Comparison of ENCODE assay signal across 13 cellular contexts in the genomic region with DNA sequence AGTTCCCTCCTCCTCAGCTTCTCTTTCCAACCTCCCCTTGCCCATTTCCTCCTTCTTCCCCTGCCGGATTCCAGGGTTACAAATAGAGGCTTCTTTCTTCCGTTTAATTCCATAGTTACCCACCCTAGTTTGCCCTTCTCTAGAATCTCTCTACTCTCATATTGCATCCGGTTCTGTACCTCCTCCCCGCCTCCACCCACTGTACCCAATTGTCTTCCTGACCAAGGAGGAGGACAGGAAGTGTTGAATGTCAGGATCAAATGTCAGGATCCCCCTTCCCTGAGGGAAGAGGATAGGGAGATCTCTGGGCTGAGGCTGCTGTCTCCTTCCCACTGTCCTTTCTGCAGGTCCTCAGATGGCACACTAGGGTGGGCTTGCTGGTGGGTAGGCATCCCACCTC. TPM values are rescaled to one million over a fixed set of nuclear protein-coding genes. Genes with fewer than 3 reads are reported as not detected.
DNase-seq lines count a peak whose midpoint lies in the region; ATAC-seq and TF ChIP-seq lines count a peak whose summit lies in the region.
"Had no signal": no experiment of that assay in that cellular context is flagged by ENCODE, and none has a peak within 500 bp of the region (broad histone marks: within the 10 kb centered on the region; RNA-seq: fewer than 3 reads in every experiment).

No MANE protein-coding gene starts in this region.

- H3K4me1 ChIP-seq in endodermal cell (ENCODE audit: control insufficient read depth, insufficient read depth, low read length) = no peaks in the 10 kb centered on the region

- no peak overlapping the region for H3K9ac ChIP-seq in endodermal cell (ENCODE audit: extremely low read depth, low read length, poor library complexity, severe bottlenecking)

- no peak for ATAC-seq in GM19455 (IDR thresholded peaks at IDR 0.05; ENCODE audit: unreplicated experiment)
- ATAC-seq: gastroesophageal sphincter had no signal

- no peaks in the 10 kb centered on the region for H3K27me3 Mint-ChIP-seq in T-helper 2 cell treated with Interferon-gamma antibody and Interleukin-4, amounts not matched to agents 5 μg/mL and 100 μg/mL, for 36 hours (ENCODE audit: low read depth)
- H3K27me3 Mint-ChIP-seq in endodermal cell (ENCODE audit: insufficient read depth) (no peaks in the 10 kb centered on the region), osteocyte (ENCODE audit: unreplicated experiment) (no peaks in the 10 kb centered on the region)
- H3K27me3 Mint-ChIP-seq: activated naive CD8-positive, alpha-beta T cell treated with anti-CD3 and anti-CD28 coated beads for 36 hours had no signal

- H3K27me3 ChIP-seq in endodermal cell (ENCODE audit: control insufficient read depth, insufficient read depth, low read length, poor library complexity, severe bottlenecking) = no peaks in the 10 kb centered on the region
- H3K27me3 ChIP-seq: gastroesophageal sphincter had no signal

- H3K9me3 ChIP-seq in endodermal cell (ENCODE audit: control insufficient read depth, low read length) = no peaks in the 10 kb centered on the region
- H3K9me3 ChIP-seq: gastroesophageal sphincter had no signal

- DNase-seq in T-helper 2 cell treated with Interferon-gamma antibody and Interleukin-4, amounts not matched to agents 5 μg/mL and 100 μg/mL, for 36 hours (ENCODE audit: low spot score) = no peak
- DNase-seq in T-helper 2 cell (no peak), LHCN-M2 (ENCODE audit: low read depth) (peak; percentile 15), endodermal cell (peak; percentile 66), osteocyte (ENCODE audit: extremely low spot score, unreplicated experiment) (no peak), SHP77 (lab: John Stamatoyannopoulos, UW) (no peak)
- DNase-seq in activated CD4-positive, CD25-positive, alpha-beta regulatory T cell treated with anti-CD3 and anti-CD28 coated beads, Interleukin-2, amount 50 U/mL, for 72 hours = no peak
- DNase-seq: activated naive CD8-positive, alpha-beta T cell treated with anti-CD3 and anti-CD28 coated beads for 36 hours; posterior cingulate gyrus; substantia nigra had no signal

- no peak overlapping the region for H3K4me3 Mint-ChIP-seq in T-helper 2 cell treated with Interferon-gamma antibody and Interleukin-4, amounts not matched to agents 5 μg/mL and 100 μg/mL, for 36 hours
- H3K4me3 Mint-ChIP-seq in endodermal cell = no peak overlapping the region
- H3K4me3 Mint-ChIP-seq in osteocyte (ENCODE audit: unreplicated experiment) = no peak overlapping the region
- H3K4me3 Mint-ChIP-seq: activated naive CD8-positive, alpha-beta T cell treated with anti-CD3 and anti-CD28 coated beads for 36 hours had no signal

- peak overlapping the region; percentile 55 for H3K27ac ChIP-seq in endodermal cell (ENCODE audit: low read depth, low read length)
- H3K27ac ChIP-seq: gastroesophageal sphincter had no signal

- H3K4me1 Mint-ChIP-seq in T-helper 2 cell treated with Interferon-gamma antibody and Interleukin-4, amounts not matched to agents 5 μg/mL and 100 μg/mL, for 36 hours (ENCODE audit: low read depth) = peaks cover 7% of the 10 kb centered on the region
- H3K4me1 Mint-ChIP-seq in endodermal cell (peaks cover 11% of the 10 kb centered on the region), osteocyte (ENCODE audit: unreplicated experiment) (peaks cover 15% of the 10 kb centered on the region)

- WGBS in endodermal cell (ENCODE audit: insufficient coverage in 1 of 2, insufficient read length in 1 of 2), 2 experiments = 40 to 76% methylated on average over 1 to 4 of the region's 4 CpGs

- H3K36me3 Mint-ChIP-seq in T-helper 2 cell treated with Interferon-gamma antibody and Interleukin-4, amounts not matched to agents 5 μg/mL and 100 μg/mL, for 36 hours (ENCODE audit: low read depth) = peaks cover 15% of the 10 kb centered on the region
- peaks cover 23% of the 10 kb centered on the region for H3K36me3 Mint-ChIP-seq in endodermal cell (ENCODE audit: low read depth)
- H3K36me3 Mint-ChIP-seq in osteocyte (ENCODE audit: unreplicated experiment) = peaks cover 12% of the 10 kb centered on the region

- no peak overlapping the region for H3K4me3 ChIP-seq in endodermal cell (ENCODE audit: low read length)
- H3K4me3 ChIP-seq: gastroesophageal sphincter had no signal

- TF ChIP-seq CTCF in endodermal cell (conservative IDR thresholded peaks at IDR 0.05) = no peak
- TF ChIP-seq CTCF in osteocyte (IDR thresholded peaks at IDR 0.05) = no peak

- peaks cover 58% of the 10 kb centered on the region for H3K36me3 ChIP-seq in endodermal cell (ENCODE audit: control insufficient read depth, insufficient read depth, low read length)

- H3K9me3 Mint-ChIP-seq in T-helper 2 cell treated with Interferon-gamma antibody and Interleukin-4, amounts not matched to agents 5 μg/mL and 100 μg/mL, for 36 hours = no peaks in the 10 kb centered on the region
- H3K9me3 Mint-ChIP-seq in endodermal cell = no peaks in the 10 kb centered on the region
- no peaks in the 10 kb centered on the region for H3K9me3 Mint-ChIP-seq in osteocyte (ENCODE audit: unreplicated experiment)
- H3K9me3 Mint-ChIP-seq: activated naive CD8-positive, alpha-beta T cell treated with anti-CD3 and anti-CD28 coated beads for 36 hours had no signal

- peak overlapping the region; percentile 28 for H3K27ac Mint-ChIP-seq in T-helper 2 cell treated with Interferon-gamma antibody and Interleukin-4, amounts not matched to agents 5 μg/mL and 100 μg/mL, for 36 hours
- H3K27ac Mint-ChIP-seq in endodermal cell (peak overlapping the region; percentile 34), osteocyte (ENCODE audit: unreplicated experiment) (peak overlapping the region; percentile 50)
- H3K27ac Mint-ChIP-seq: activated naive CD8-positive, alpha-beta T cell treated with anti-CD3 and anti-CD28 coated beads for 36 hours had no signal

RNA-seq across cellular contexts. Expression of a gene that starts 25.2 kb away (rescaled TPM):
- 22.3 and 27.9 TPM in 2 replicates for total RNA-seq in LHCN-M2 (2014; rRNA removed)
- 9.0 TPM for polyA plus RNA-seq in LHCN-M2 (2012)
- 100 to 1,000 TPM in 1 of 2 donors, 10 to 100 TPM in 1; 91.7 to 106 TPM for total RNA-seq in endodermal cell
- polyA plus RNA-seq in endodermal cell (2013, experiment 1 of 2) = 32.8 TPM
- polyA plus RNA-seq in endodermal cell (2013, experiment 2 of 2) = 32.1 TPM
- 42.1 and 48.2 TPM in 2 replicates for total RNA-seq in osteocyte

RNA-seq across cellular contexts. Expression of a gene that starts 29.4 kb away (rescaled TPM):
- not detected in 2 replicates for total RNA-seq in LHCN-M2 (2014; rRNA removed)
- 0.09 TPM for polyA plus RNA-seq in LHCN-M2 (2012)
- total RNA-seq in endodermal cell = not detected
- not detected for polyA plus RNA-seq in endodermal cell (2013, experiment 1 of 2)
- not detected for polyA plus RNA-seq in endodermal cell (2013, experiment 2 of 2)
- total RNA-seq in osteocyte = not detected in 2 replicates
- total RNA-seq: activated naive CD8-positive, alpha-beta T cell treated with anti-CD3 and anti-CD28 coated beads for 36 hours; gastroesophageal sphincter; lower leg skin had no signal

Comparison
In these comparisons a context has a peak if more than half of its experiments do, and no peak if none do; other contexts are left out.
1. DNase-seq: peak in LHCN-M2 (single experiment) and endodermal cell (single experiment); none in T-helper 2 cell treated with Interferon-gamma antibody and Interleukin-4, amounts not matched to agents 5 μg/mL and 100 μg/mL, for 36 hours (single experiment), T-helper 2 cell (0 of 5), osteocyte (single experiment), activated CD4-positive, CD25-positive, alpha-beta regulatory T cell treated with anti-CD3 and anti-CD28 coated beads, Interleukin-2, amount 50 U/mL, for 72 hours (single experiment) and SHP77 (0 of 2).
2. Peak in every context shown above with its lines, with median percentiles within 50 percentile points of each other: H3K27ac Mint-ChIP-seq.